8 cellular contexts compared by ENCODE assay signal in the genomic region with DNA sequence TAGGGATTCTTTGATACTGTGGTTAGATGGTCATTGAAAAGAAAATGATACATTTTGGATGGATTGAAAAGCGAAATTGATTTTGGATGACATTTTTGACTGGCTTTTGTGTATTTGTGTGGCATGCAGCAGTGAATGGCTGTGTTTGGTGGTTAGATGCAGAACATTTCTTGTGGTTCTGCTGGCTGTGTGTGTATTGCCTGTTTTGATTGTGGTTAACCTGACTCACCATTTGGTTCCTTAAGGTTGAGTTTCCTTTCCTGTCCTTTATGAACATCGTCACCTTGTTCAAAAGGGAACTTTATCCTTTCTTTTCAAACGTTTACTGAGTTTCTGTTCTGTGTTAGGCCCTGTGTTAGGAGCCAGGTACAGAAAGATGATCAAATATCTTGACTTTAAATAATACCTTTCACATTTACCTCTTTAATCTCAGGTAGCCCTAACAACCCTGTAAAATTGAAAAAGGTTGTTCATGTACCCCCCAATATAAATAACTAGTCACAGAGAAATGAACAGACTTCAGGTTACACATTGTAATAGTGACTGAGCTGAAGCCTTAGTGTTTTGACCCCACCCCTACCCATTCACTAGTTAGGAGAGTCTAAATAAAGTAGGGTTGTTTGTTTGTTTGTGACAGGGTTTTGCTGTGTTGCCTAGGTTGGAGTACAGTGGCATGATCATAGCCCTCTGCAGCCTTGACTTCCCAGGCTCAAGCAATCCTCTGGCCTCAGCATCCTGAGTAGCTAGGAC. TPM values are rescaled to one million over a fixed set of nuclear protein-coding genes. Genes with fewer than 3 reads are reported as not detected.
A peak's percentile ranks its signal among the peaks of the same experiment; 100 is the strongest.
DNase-seq lines count a peak whose midpoint lies in the region; ATAC-seq, FAIRE-seq and TF ChIP-seq lines count a peak whose summit lies in the region.

No MANE protein-coding gene starts in this region.

- H3K9me3 ChIP-seq in BLaER1 treated with 17β-estradiol and CSF1 and Interleukin-3, amounts not matched to agents 10 nM and 100 nM (replicated peaks in 1 of 11) = no peaks in the 10 kb centered on the region
- H3K9me3 ChIP-seq in endothelial cell of umbilical vein (replicated peaks; ENCODE audit: control insufficient read depth, insufficient read depth, low read length) = no peaks in the 10 kb centered on the region
- H3K9me3 ChIP-seq in adrenal gland (replicated peaks in 1 of 3) = no peaks in the 10 kb centered on the region

- ATAC-seq in GM21529 (IDR thresholded peaks at IDR 0.05; ENCODE audit: unreplicated experiment) = peak; percentile 80

- no TSS peak for BruUV-seq in endothelial cell of umbilical vein (replicated peaks; lab: Mats Ljungman, UMichigan)

- H3K4me1 Mint-ChIP-seq in chondrocyte (ENCODE audit: low read depth) = peaks cover 40% of the 10 kb centered on the region

- no peak overlapping the region for H3K27ac ChIP-seq in BLaER1 treated with 17β-estradiol and CSF1 and Interleukin-3, amounts not matched to agents 10 nM and 100 nM
- H3K27ac ChIP-seq in endothelial cell of umbilical vein (ENCODE audit: insufficient read depth, low read depth, low read length) (peak overlapping the region; percentile 67), adrenal gland (no peak overlapping the region)

- no peak for TF ChIP-seq CTCF in endothelial cell of umbilical vein (IDR thresholded peaks at IDR 0.05; ENCODE audit: extremely low read depth in 1 of 2, insufficient read depth in 1 of 2, low read depth in 1 of 2, low read length in 2 of 2)
- TF ChIP-seq CTCF in adrenal gland (IDR thresholded peaks at IDR 0.05) = no peak
- TF ChIP-seq CTCF in chondrocyte (IDR thresholded peaks at IDR 0.05) = no peak

- no peak overlapping the region for H3K9ac ChIP-seq in BLaER1 treated with 17β-estradiol and CSF1 and Interleukin-3, amounts not matched to agents 10 nM and 100 nM
- no peak overlapping the region for H3K9ac ChIP-seq in endothelial cell of umbilical vein (replicated peaks; ENCODE audit: extremely low read depth, insufficient read depth, low read length)

- H3K9me1 ChIP-seq in endothelial cell of umbilical vein (replicated peaks; ENCODE audit: control insufficient read depth, extremely low read depth, insufficient read depth, low read length) = no peaks in the 10 kb centered on the region

- H3K27me3 Mint-ChIP-seq in chondrocyte (ENCODE audit: low read depth) = no peaks in the 10 kb centered on the region

- peaks cover 0 to 100% (median 35%) of the 10 kb centered on the region in 11 experiments; a peak in 15 of 22 replicates for H4K20me1 ChIP-seq in BLaER1 treated with 17β-estradiol and CSF1 and Interleukin-3, amounts not matched to agents 10 nM and 100 nM
- no peaks in the 10 kb centered on the region for H4K20me1 ChIP-seq in endothelial cell of umbilical vein (replicated peaks; ENCODE audit: control insufficient read depth, extremely low read depth, insufficient read depth, low read length)

- H3K27me3 ChIP-seq in BLaER1 treated with 17β-estradiol and CSF1 and Interleukin-3, amounts not matched to agents 10 nM and 100 nM = no peaks in the 10 kb centered on the region
- H3K27me3 ChIP-seq in endothelial cell of umbilical vein (ENCODE audit: control insufficient read depth in 2 of 2, insufficient read depth in 2 of 2, low read length in 2 of 2) (no peaks in the 10 kb centered on the region), adrenal gland (no peaks in the 10 kb centered on the region)

- peak overlapping the region; percentile 43 to 81 (median 59) for H3K4me2 ChIP-seq in BLaER1 treated with 17β-estradiol and CSF1 and Interleukin-3, amounts not matched to agents 10 nM and 100 nM
- H3K4me2 ChIP-seq in endothelial cell of umbilical vein (ENCODE audit: insufficient read depth, low read length) = peak overlapping the region; percentile 72

- peaks cover 0 to 6% (median 1%) of the 10 kb centered on the region in 11 experiments; a peak in 4 of 22 replicates for H3K36me3 ChIP-seq in BLaER1 treated with 17β-estradiol and CSF1 and Interleukin-3, amounts not matched to agents 10 nM and 100 nM
- H3K36me3 ChIP-seq in endothelial cell of umbilical vein (ENCODE audit: control insufficient read depth in 2 of 2, extremely low read depth in 1 of 2, insufficient read depth in 2 of 2, low read length in 2 of 2) (no peaks in the 10 kb centered on the region), adrenal gland (replicated peaks in 1 of 2) (no peaks in the 10 kb centered on the region)

- WGBS in adrenal gland, 4 donors = 71 to 80% (median 72%) methylated on average over 3 of the region's 3 CpGs

- H3K9me3 Mint-ChIP-seq in chondrocyte (ENCODE audit: low read depth) = no peaks in the 10 kb centered on the region

- POLR2A ChIA-PET in endothelial cell of umbilical vein (lab: Charles Lee) = no interaction called here

- no peak overlapping the region for H3K4me3 Mint-ChIP-seq in chondrocyte (ENCODE audit: unreplicated experiment)

- H3K36me3 Mint-ChIP-seq in chondrocyte (ENCODE audit: low read depth) = no peaks in the 10 kb centered on the region

- peaks cover 25 to 49% (median 42%) of the 10 kb centered on the region in 10 experiments for H3K4me1 ChIP-seq in BLaER1 treated with 17β-estradiol and CSF1 and Interleukin-3, amounts not matched to agents 10 nM and 100 nM
- peaks cover 20% of the 10 kb centered on the region for H3K4me1 ChIP-seq in endothelial cell of umbilical vein (ENCODE audit: control insufficient read depth, extremely low read depth, insufficient read depth, low read length)
- H3K4me1 ChIP-seq in adrenal gland (replicated peaks in 1 of 2) = peaks cover 0 to 71% of the 10 kb centered on the region in 2 donors

- dilution Hi-C loops in endothelial cell of umbilical vein (cut with MboI; ENCODE audit: extremely low pct_ligation_motif_present, low sequenced_read_pairs) = no loop called here

- no peak overlapping the region for H3K4me3 ChIP-seq in BLaER1 treated with 17β-estradiol and CSF1 and Interleukin-3, amounts not matched to agents 10 nM and 100 nM
- H3K4me3 ChIP-seq in endothelial cell of umbilical vein (replicated peaks in 1 of 3; ENCODE audit: insufficient read depth in 1 of 3, low read depth in 1 of 3, low read length in 3 of 3) = no peak overlapping the region
- no peak overlapping the region for H3K4me3 ChIP-seq in adrenal gland

- DNase-seq in OCI-M1 (lab: John Stamatoyannopoulos, UW) (peak; percentile 28), endothelial cell of umbilical vein (ENCODE audit: low read depth, low spot score) (peak; percentile 16), NCI-H82 treated with DMSO at 0.1 percent for 48 hours (lab: John Stamatoyannopoulos, UW; ENCODE audit: unreplicated experiment) (no peak), adrenal gland (no peak), NCI-H510A treated with DMSO at 0.1 percent for 48 hours (lab: John Stamatoyannopoulos, UW) (no peak), chondrocyte (ENCODE audit: low spot score) (no peak)

- no peak overlapping the region for H2AFZ ChIP-seq in endothelial cell of umbilical vein (ENCODE audit: low read depth, low read length)

- intact Hi-C loops in endothelial cell of umbilical vein (cut with micrococcal nuclease) (no loop called here), adrenal gland (cut with DNase I) (no loop called here)

- FAIRE-seq in endothelial cell of umbilical vein (lab: Jason Lieb, UNC) = peak; percentile 33

- no peak overlapping the region for H3K27ac Mint-ChIP-seq in chondrocyte (ENCODE audit: unreplicated experiment)

- TF ChIP-seq POLR2A in endothelial cell of umbilical vein (IDR thresholded peaks at IDR 0.05; ENCODE audit: low read depth, low read length) = no peak
- TF ChIP-seq POLR2A in adrenal gland (IDR thresholded peaks at IDR 0.05) = no peak

- peaks cover 5% of the 10 kb centered on the region for H3K79me2 ChIP-seq in endothelial cell of umbilical vein (ENCODE audit: control insufficient read depth, insufficient read depth, low read length)

- CTCF ChIA-PET in endothelial cell of umbilical vein (lab: Charles Lee) = interaction anchor here (1.2 kb wide), 1 partner anchor 21 kb away, joined by 3 read pairs; no protein-coding TSS in a partner anchor

TF ChIP-seq in endothelial cell of umbilical vein, 7 proteins besides CTCF, POLR2A, EP300 and RAD21:
- TF ChIP-seq FOS (IDR thresholded peaks at IDR 0.05; ENCODE audit: borderline replicate concordance, insufficient read depth, low read length) (peak; percentile 79), JUN (IDR thresholded peaks at IDR 0.05; ENCODE audit: borderline replicate concordance, insufficient read depth, insufficient read length, low read depth) (peak; percentile 49), POLR2AphosphoS5 (IDR thresholded peaks at IDR 0.05; ENCODE audit: insufficient read depth, low read depth, low read length) (no peak)

RNA-seq across cellular contexts. Expression of a gene that starts 23.8 kb away (rescaled TPM):
- total RNA-seq in endothelial cell of umbilical vein (20.7 and 26.1 TPM in 2 replicates), adrenal gland (10 to 100 TPM; 22.8 to 68.0 (median 45.4) TPM), chondrocyte (17.2 to 18.4 TPM (median 17.2 TPM) in 3 replicates)
- polyA plus RNA-seq in endothelial cell of umbilical vein (6.7 and 8.9 TPM in 2 replicates), adrenal gland (10 to 100 TPM; 12.6 to 21.1 (median 15.7) TPM)
- 8.6 TPM in 2 replicates for polyA plus RNA-seq in endothelial cell of umbilical vein (2011; cell fraction: cytosol; rRNA removed)
- polyA plus RNA-seq in endothelial cell of umbilical vein (2011; cell fraction: nucleus; rRNA removed) = 22.9 and 28.3 TPM in 2 replicates
- polyA plus RNA-seq in endothelial cell of umbilical vein (2012) = 11.1 and 12.4 TPM in 2 replicates
- polyA minus RNA-seq in endothelial cell of umbilical vein = 20.1 and 20.9 TPM in 2 replicates
- polyA minus RNA-seq in endothelial cell of umbilical vein (2011; cell fraction: cytosol; rRNA and poly(A)+ RNA removed) = 5.5 TPM
- 21.1 and 22.3 TPM in 2 replicates for polyA minus RNA-seq in endothelial cell of umbilical vein (2011; cell fraction: nucleus; rRNA and poly(A)+ RNA removed)

RNA-seq across cellular contexts. Expression of a gene that starts 25.0 kb away (rescaled TPM):
- total RNA-seq in endothelial cell of umbilical vein = 37.1 and 41.0 TPM in 2 replicates
- 25.2 and 30.7 TPM in 2 replicates for polyA plus RNA-seq in endothelial cell of umbilical vein
- polyA plus RNA-seq in endothelial cell of umbilical vein (2011; cell fraction: cytosol; rRNA removed) = 33.3 and 34.6 TPM in 2 replicates
- polyA plus RNA-seq in endothelial cell of umbilical vein (2011; cell fraction: nucleus; rRNA removed) = 29.5 and 43.9 TPM in 2 replicates
- polyA plus RNA-seq in endothelial cell of umbilical vein (2012) = 30.0 and 44.2 TPM in 2 replicates
- polyA minus RNA-seq in endothelial cell of umbilical vein = 17.3 and 17.9 TPM in 2 replicates
- polyA minus RNA-seq in endothelial cell of umbilical vein (2011; cell fraction: cytosol; rRNA and poly(A)+ RNA removed) = 10.0 TPM
- polyA minus RNA-seq in endothelial cell of umbilical vein (2011; cell fraction: nucleus; rRNA and poly(A)+ RNA removed) = 10.8 and 11.8 TPM in 2 replicates
- total RNA-seq in adrenal gland = 10 to 100 TPM; 16.4 to 27.8 (median 23.8) TPM
- polyA plus RNA-seq in adrenal gland = 10 to 100 TPM; 28.5 to 45.5 (median 42.6) TPM
- 30.5 to 42.1 TPM (median 31.7 TPM) in 3 replicates for total RNA-seq in chondrocyte

Comparison
In these comparisons a context has a peak if more than half of its experiments do, and no peak if none do; other contexts are left out.
1. DNase-seq: peak in OCI-M1 (single experiment) and endothelial cell of umbilical vein (single experiment); none in NCI-H82 treated with DMSO at 0.1 percent for 48 hours (single experiment), adrenal gland (0 of 7), NCI-H510A treated with DMSO at 0.1 percent for 48 hours (single experiment) and chondrocyte (single experiment).